Comparison of ENCODE assay signal across 20 cellular contexts in the genomic region with DNA sequence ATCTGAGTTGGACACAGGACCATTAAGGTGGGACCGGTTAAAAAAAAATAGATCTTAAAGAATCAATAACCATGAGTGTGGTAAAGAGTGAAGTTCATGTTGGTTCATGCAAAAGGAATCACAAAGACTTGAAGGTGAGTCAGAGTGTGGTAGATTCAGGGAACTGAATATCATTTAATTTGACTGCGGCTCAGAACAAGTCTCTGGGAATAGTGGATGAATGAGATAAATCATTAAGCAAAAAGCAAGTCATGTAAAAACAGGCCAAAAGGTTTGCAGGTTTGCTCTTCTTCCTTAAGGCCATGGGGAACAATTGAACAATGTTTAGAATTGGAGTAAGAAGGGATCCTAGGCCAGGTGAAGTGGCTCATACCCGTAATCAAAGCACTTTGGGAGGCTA.
"Had no signal": no experiment of that assay in that cellular context is flagged by ENCODE, and none has a peak within 500 bp of the region (broad histone marks: within the 10 kb centered on the region; RNA-seq: fewer than 3 reads in every experiment).

No MANE protein-coding gene starts in this region.

- H3K27me3 ChIP-seq: ascending aorta, cardiac muscle cell, right atrium auricular region, upper lobe of right lung had no signal

- H3K4me1 ChIP-seq: ascending aorta, left ventricle myocardium inferior, right atrium auricular region, upper lobe of right lung had no signal

- H3K27ac ChIP-seq: ascending aorta, cardiac muscle cell, left ventricle myocardium inferior, right atrium auricular region, upper lobe of right lung had no signal

- H3K4me3 ChIP-seq: ascending aorta, cardiac muscle cell, left ventricle myocardium inferior, right atrium auricular region, upper lobe of right lung had no signal

- H3K9me3 ChIP-seq: ascending aorta, right atrium auricular region, upper lobe of right lung had no signal

- DNase-seq: activated CD4-positive, alpha-beta T cell treated with anti-CD3 and anti-CD28 coated beads, Interleukin-2, amount 50 U/mL, for 1 hour; activated CD4-positive, CD25-positive, alpha-beta regulatory T cell treated with anti-CD3 and anti-CD28 coated beads, Interleukin-2, amount 50 U/mL, for 72 hours; activated CD8-positive, alpha-beta memory T cell treated with anti-CD3 and anti-CD28 coated beads for 24 hours; activated CD8-positive, alpha-beta memory T cell treated with anti-CD3 and anti-CD28 coated beads, Interleukin-2, amount 50 U/mL, for 48 hours; activated effector memory CD4-positive, alpha-beta T cell treated with Interleukin-2 at 50 U/mL for 16 hours; activated naive CD4-positive, alpha-beta T cell treated with anti-CD3 and anti-CD28 coated beads, Interleukin-2, amount 50 U/mL, for 16 hours; activated T-cell treated with anti-CD3 and anti-CD28 coated beads, Interleukin-2, amount 50 U/mL, for 48 hours; effector CD8-positive, alpha-beta T cell; glutamatergic neuron; hypothalamus; kidney; left ventricle myocardium inferior; stimulated activated CD4-positive, alpha-beta T cell treated with anti-CD3 and anti-CD28 coated beads, Interleukin-12 subunit alpha, Interleukin-12 subunit beta, amount 100 ng/mL, for 4 hours; stimulated activated CD4-positive, alpha-beta T cell treated with anti-CD3 and anti-CD28 coated beads, Interleukin-1b, Interleukin-23, amount 100 ng/mL, for 48 hours; stimulated activated CD8-positive, alpha-beta memory T cell treated with anti-CD3 and anti-CD28 coated beads, Interleukin-4, amount 100 ng/mL, for 48 hours; stimulated activated naive CD4-positive, alpha-beta T cell; upper lobe of right lung had no signal

- FAIRE-seq: kidney had no signal

- H3K36me3 ChIP-seq: ascending aorta, cardiac muscle cell, left ventricle myocardium inferior, right atrium auricular region, upper lobe of right lung had no signal

- ATAC-seq: upper lobe of right lung had no signal
